In genomic region chr5:140153255-140153654, GRCh38 we compare ENCODE assay signal across 24 cellular contexts.
"Had no signal": no experiment of that assay in that cellular context is flagged by ENCODE, and none has a peak within 500 bp of the region (broad histone marks: within the 10 kb centered on the region; RNA-seq: fewer than 3 reads in every experiment).

No MANE protein-coding gene starts in this region.

- ATAC-seq: activated CD8-positive, alpha-beta T cell treated with anti-CD3 and anti-CD28 coated beads for 36 hours; activated T-cell treated with anti-CD3 and anti-CD28 coated beads, Interleukin-2, amount 50 U/mL, for 4 hours; PC-3; T-helper 17 cell had no signal

- H3K27ac Mint-ChIP-seq: activated CD4-positive, alpha-beta T cell treated with anti-CD3 and anti-CD28 coated beads, Interleukin-2, amount 10 ng/mL, durations not matched to agents 7 days and 5 days; activated CD8-positive, alpha-beta T cell treated with anti-CD3 and anti-CD28 coated beads for 36 hours; activated naive CD4-positive, alpha-beta T cell treated with anti-CD3 and anti-CD28 coated beads for 36 hours; activated naive CD8-positive, alpha-beta T cell had no signal

- H3K27me3 Mint-ChIP-seq: activated CD8-positive, alpha-beta T cell treated with anti-CD3 and anti-CD28 coated beads for 36 hours; activated naive CD8-positive, alpha-beta T cell; T-helper 17 cell had no signal

- FAIRE-seq: astrocyte, RCC 7860 had no signal

- H3K4me3 Mint-ChIP-seq: activated CD4-positive, alpha-beta T cell treated with anti-CD3 and anti-CD28 coated beads, Interleukin-2, amount 10 ng/mL, durations not matched to agents 7 days and 5 days; activated CD8-positive, alpha-beta T cell treated with anti-CD3 and anti-CD28 coated beads for 36 hours; activated naive CD4-positive, alpha-beta T cell treated with anti-CD3 and anti-CD28 coated beads for 36 hours; activated naive CD8-positive, alpha-beta T cell; activated T-cell treated with anti-CD3 and anti-CD28 coated beads, Interleukin-2, amount 50 U/mL, for 4 hours; T-helper 17 cell had no signal

- H3K9me3 ChIP-seq: SJSA1 had no signal

- H3K27ac ChIP-seq: brain microvascular endothelial cell, cardiac muscle cell, SJSA1 had no signal

- H3K36me3 Mint-ChIP-seq: activated naive CD8-positive, alpha-beta T cell had no signal

- H3K9me3 Mint-ChIP-seq: activated CD4-positive, alpha-beta T cell treated with anti-CD3 and anti-CD28 coated beads, Interleukin-2, amount 10 ng/mL, durations not matched to agents 7 days and 5 days; activated CD8-positive, alpha-beta T cell treated with anti-CD3 and anti-CD28 coated beads for 36 hours; activated naive CD4-positive, alpha-beta T cell treated with anti-CD3 and anti-CD28 coated beads for 36 hours; activated T-cell treated with anti-CD3 and anti-CD28 coated beads, Interleukin-2, amount 50 U/mL, for 4 hours had no signal

- H3K4me3 ChIP-seq: cardiac muscle cell, SJSA1 had no signal

- H3K36me3 ChIP-seq: brain microvascular endothelial cell, cardiac muscle cell, SJSA1 had no signal

- DNase-seq: activated CD4-positive, alpha-beta T cell treated with anti-CD3 and anti-CD28 coated beads, Interleukin-2, amount 10 ng/mL, durations not matched to agents 7 days and 5 days; activated CD4-positive, CD25-positive, alpha-beta regulatory T cell; activated CD8-positive, alpha-beta memory T cell treated with anti-CD3 and anti-CD28 coated beads, Interleukin-2, amount 50 U/mL, for 4 hours; activated CD8-positive, alpha-beta T cell treated with anti-CD3 and anti-CD28 coated beads for 36 hours; activated gamma-delta T cell; activated naive CD4-positive, alpha-beta T cell treated with anti-CD3 and anti-CD28 coated beads for 36 hours; activated T-cell treated with anti-CD3 and anti-CD28 coated beads, Interleukin-2, amount 50 U/mL, for 4 hours; brain microvascular endothelial cell; MM.1S; NCI-H1105; NCI-H1436 treated with DMSO at 0.1 percent for 48 hours; NCI-H187; NCI-H2081; NCI-H510A treated with DMSO at 0.1 percent for 48 hours; NCI-H69; PC-3; SHP77; T-helper 17 cell; T-helper 9 cell had no signal

- H3K27me3 ChIP-seq: brain microvascular endothelial cell, SJSA1 had no signal
